27 cellular contexts compared by ENCODE assay signal in genomic region chr3:9408061-9408460, GRCh38.
"Had no signal": no experiment of that assay in that cellular context is flagged by ENCODE, and none has a peak within 500 bp of the region (broad histone marks: within the 10 kb centered on the region; RNA-seq: fewer than 3 reads in every experiment).

No MANE protein-coding gene starts in this region.

- H3K9me3 Mint-ChIP-seq: dendritic cell treated with granulocyte-macrophage colony-stimulating factor and Interleukin-4, amounts not matched to agents 40 ng/mL and 50 ng/mL, for 4 days; natural killer cell treated with Interleukin-12 subunit alpha and Interleukin-12 subunit beta and Interleukin-15 and Interleukin-18, amount 100 ng/mL, for 72 hours; stimulated activated naive CD8-positive, alpha-beta T cell treated with anti-CD3 and anti-CD28 coated beads, Interleukin-15, Interleukin-2, amounts not matched to agents 100 ng/mL and 50 ng/mL, for 24 hours had no signal

- ATAC-seq: left colon; lower lobe of right lung; natural killer cell treated with Interleukin-12 subunit alpha and Interleukin-12 subunit beta and Interleukin-15 and Interleukin-18, amount 100 ng/mL, for 72 hours; right cardiac atrium; stimulated activated memory B cell treated with anti-CD40 and anti-IgM and Interleukin-4, amounts not matched to agents 10 μg/mL and 1 μg/mL and 100 μg/mL, for 72 hours had no signal

- H3K27ac ChIP-seq: colonic mucosa, esophagus squamous epithelium, lower lobe of right lung, parathyroid adenoma, suprapubic skin, transverse colon, vagina had no signal

- H3K36me3 Mint-ChIP-seq: immature natural killer cell had no signal

- H3K4me3 ChIP-seq: colonic mucosa, esophagus squamous epithelium, lower lobe of right lung, skin epidermis, spleen, suprapubic skin, transverse colon, vagina had no signal

- H3K27ac Mint-ChIP-seq: dendritic cell treated with granulocyte-macrophage colony-stimulating factor and Interleukin-4, amounts not matched to agents 40 ng/mL and 50 ng/mL, for 4 days; progenitor cell of endocrine pancreas; stimulated activated naive CD8-positive, alpha-beta T cell treated with anti-CD3 and anti-CD28 coated beads, Interleukin-15, Interleukin-2, amounts not matched to agents 100 ng/mL and 50 ng/mL, for 24 hours had no signal

- H3K36me3 ChIP-seq: colonic mucosa, esophagus squamous epithelium, lower lobe of right lung, neutrophil, spleen, suprapubic skin, transverse colon, vagina had no signal

- DNase-seq: colonic mucosa; effector CD8-positive, alpha-beta T cell; erythroblast; esophagus squamous epithelium; foreskin melanocyte; hypothalamus; immature natural killer cell; islet precursor cell; kidney glomerular epithelial cell; left colon; left ventricle myocardium superior; lower lobe of right lung; spleen; stimulated activated CD4-positive, alpha-beta T cell treated with anti-CD3 and anti-CD28 coated beads, Interleukin-4, amount 100 ng/mL, for 4 hours; transverse colon had no signal

- H3K27me3 ChIP-seq: colonic mucosa, esophagus squamous epithelium, neutrophil, spleen, suprapubic skin, transverse colon, vagina had no signal

- H3K27me3 Mint-ChIP-seq: dendritic cell treated with granulocyte-macrophage colony-stimulating factor and Interleukin-4, amounts not matched to agents 40 ng/mL and 50 ng/mL, for 4 days; natural killer cell treated with Interleukin-12 subunit alpha and Interleukin-12 subunit beta and Interleukin-15 and Interleukin-18, amount 100 ng/mL, for 72 hours; progenitor cell of endocrine pancreas; stimulated activated memory B cell treated with anti-CD40 and anti-IgM and Interleukin-4, amounts not matched to agents 10 μg/mL and 1 μg/mL and 100 μg/mL, for 72 hours; stimulated activated naive CD8-positive, alpha-beta T cell treated with anti-CD3 and anti-CD28 coated beads, Interleukin-15, Interleukin-2, amounts not matched to agents 100 ng/mL and 50 ng/mL, for 24 hours had no signal

- H3K9me3 ChIP-seq: colonic mucosa, esophagus squamous epithelium, lower lobe of right lung, neutrophil, spleen, suprapubic skin, transverse colon, vagina had no signal

- H3K9ac ChIP-seq: parathyroid adenoma had no signal

- H3K4me3 Mint-ChIP-seq: dendritic cell treated with granulocyte-macrophage colony-stimulating factor and Interleukin-4, amounts not matched to agents 40 ng/mL and 50 ng/mL, for 4 days; natural killer cell treated with Interleukin-12 subunit alpha and Interleukin-12 subunit beta and Interleukin-15 and Interleukin-18, amount 100 ng/mL, for 72 hours; neural crest cell; stimulated activated memory B cell treated with anti-CD40 and anti-IgM and Interleukin-4, amounts not matched to agents 10 μg/mL and 1 μg/mL and 100 μg/mL, for 72 hours; stimulated activated naive CD8-positive, alpha-beta T cell treated with anti-CD3 and anti-CD28 coated beads, Interleukin-15, Interleukin-2, amounts not matched to agents 100 ng/mL and 50 ng/mL, for 24 hours had no signal
